ENCODE assay signal across 10 cellular contexts in genomic region chr12:51827925-51828818, GRCh38.
DNase-seq lines count a peak whose midpoint lies in the region; FAIRE-seq and TF ChIP-seq lines count a peak whose summit lies in the region.
"Had no signal": no experiment of that assay in that cellular context is flagged by ENCODE, and none has a peak within 500 bp of the region (broad histone marks: within the 10 kb centered on the region; RNA-seq: fewer than 3 reads in every experiment).

No MANE protein-coding gene starts in this region.

- H3K27me3 ChIP-seq in WERI-Rb-1 (ENCODE audit: insufficient read depth, low read depth, severe bottlenecking), result no peaks in the 10 kb centered on the region

- no peaks in the 10 kb centered on the region for H3K36me3 ChIP-seq in WERI-Rb-1

- no peak for FAIRE-seq in D721Med (lab: Jason Lieb, UNC)

- H3K4me3 ChIP-seq in foreskin fibroblast (ENCODE audit: low read depth in 1 of 2, low read length in 2 of 2), result no peak overlapping the region
- no peak overlapping the region for H3K4me3 ChIP-seq in WERI-Rb-1 (ENCODE audit: low read depth, low read length)
- H3K4me3 ChIP-seq: PC-9 had no signal

- peak; percentile 55 for DNase-seq in HuH-7 (ENCODE audit: low spot score)
- DNase-seq in activated CD4-positive, alpha-beta T cell treated with anti-CD3 and anti-CD28 coated beads for 4 hours, result peak; percentile 45 to 57
- DNase-seq in foreskin fibroblast, result peak; percentile 28 to 57
- peak; percentile 28 to 37 (median 32) for DNase-seq in stimulated activated CD4-positive, alpha-beta T cell treated with anti-CD3 and anti-CD28 coated beads, TNF-alpha, amount 100 ng/mL, for 4 hours (ENCODE audit: low read depth in 3 of 3)
- no peak for DNase-seq in WERI-Rb-1
- no peak for DNase-seq in NAMALWA (ENCODE audit: low spot score)
- DNase-seq in KG1 (lab: John Stamatoyannopoulos, UW), result no peak
- no peak for DNase-seq in D721Med (ENCODE audit: insufficient read length, low spot score)
- DNase-seq: naive B cell had no signal

- no peaks in the 10 kb centered on the region for H3K9me3 ChIP-seq in WERI-Rb-1 (ENCODE audit: severe bottlenecking)

- H3K27ac ChIP-seq in WERI-Rb-1, result no peak overlapping the region
- H3K27ac ChIP-seq: PC-9 had no signal

- TF ChIP-seq CTCF in foreskin fibroblast (IDR thresholded peaks at IDR 0.05; ENCODE audit: low read depth, low read length) (no peak), WERI-Rb-1 (IDR thresholded peaks at IDR 0.05; ENCODE audit: low read depth, low read length) (no peak), D721Med (IDR thresholded peaks at IDR 0.05; ENCODE audit: insufficient read depth, missing control alignments) (no peak)

Comparison
In these comparisons a context has a peak if more than half of its experiments do, and no peak if none do; other contexts are left out.
1. DNase-seq: peak in HuH-7 (single experiment), activated CD4-positive, alpha-beta T cell treated with anti-CD3 and anti-CD28 coated beads for 4 hours (2 of 2), foreskin fibroblast (2 of 2) and stimulated activated CD4-positive, alpha-beta T cell treated with anti-CD3 and anti-CD28 coated beads, TNF-alpha, amount 100 ng/mL, for 4 hours (3 of 3); none in WERI-Rb-1 (single experiment), NAMALWA (single experiment), KG1 (single experiment) and D721Med (single experiment).